Comparison of ENCODE assay signal across 23 cellular contexts in the genomic region with DNA sequence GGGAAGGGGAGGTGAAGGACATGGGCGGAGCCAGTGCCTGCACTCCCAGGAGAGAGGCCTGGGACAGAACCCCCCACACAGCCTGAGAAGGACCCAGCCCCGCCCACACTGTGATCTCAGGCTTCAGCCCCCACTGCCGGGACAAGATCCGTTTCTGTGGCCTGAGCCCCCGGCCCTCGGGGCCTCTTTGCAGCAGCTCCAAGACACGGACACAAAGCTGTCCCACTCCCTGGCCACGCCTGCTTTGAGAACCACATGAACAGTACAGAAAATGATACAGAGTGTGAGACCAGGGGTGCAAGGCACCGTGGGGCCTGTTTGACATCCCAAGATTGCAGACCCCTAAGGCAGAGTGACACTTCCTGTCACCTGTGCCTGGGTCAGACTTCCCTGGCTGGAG.
DNase-seq lines count a peak whose midpoint lies in the region; ATAC-seq and TF ChIP-seq lines count a peak whose summit lies in the region.
"Had no signal": no experiment of that assay in that cellular context is flagged by ENCODE, and none has a peak within 500 bp of the region (broad histone marks: within the 10 kb centered on the region; RNA-seq: fewer than 3 reads in every experiment).

No MANE protein-coding gene starts in this region.

- no peaks in the 10 kb centered on the region for H3K36me3 Mint-ChIP-seq in activated naive CD8-positive, alpha-beta T cell treated with anti-CD3 and anti-CD28 coated beads, Interleukin-2, amount 50 U/mL, for 24 hours (ENCODE audit: low read depth)
- H3K36me3 Mint-ChIP-seq in activated naive CD8-positive, alpha-beta T cell treated with anti-CD3 and anti-CD28 coated beads for 36 hours, result no peaks in the 10 kb centered on the region
- H3K36me3 Mint-ChIP-seq in chondrocyte (ENCODE audit: low read depth), result no peaks in the 10 kb centered on the region
- H3K36me3 Mint-ChIP-seq: IgD-negative memory B cell had no signal

- H3K9me3 ChIP-seq in ovary, result no peaks in the 10 kb centered on the region
- no peaks in the 10 kb centered on the region for H3K9me3 ChIP-seq in suprapubic skin
- H3K9me3 ChIP-seq: BLaER1 had no signal

- H3K9me3 Mint-ChIP-seq in activated naive CD8-positive, alpha-beta T cell treated with anti-CD3 and anti-CD28 coated beads, Interleukin-2, amount 50 U/mL, for 24 hours, result no peaks in the 10 kb centered on the region
- H3K9me3 Mint-ChIP-seq in activated naive CD8-positive, alpha-beta T cell treated with anti-CD3 and anti-CD28 coated beads for 36 hours, result no peaks in the 10 kb centered on the region
- H3K9me3 Mint-ChIP-seq in chondrocyte (ENCODE audit: low read depth), result no peaks in the 10 kb centered on the region
- H3K9me3 Mint-ChIP-seq: CD4-positive, alpha-beta T cell; IgD-negative memory B cell had no signal

- TF ChIP-seq EP300 in ovary (IDR thresholded peaks at IDR 0.05), result no peak
- TF ChIP-seq EP300 in suprapubic skin (IDR thresholded peaks at IDR 0.05), result no peak

- no peaks in the 10 kb centered on the region for H3K36me3 ChIP-seq in ovary
- H3K36me3 ChIP-seq in suprapubic skin, result no peaks in the 10 kb centered on the region
- H3K36me3 ChIP-seq: BLaER1 had no signal

- H3K4me1 Mint-ChIP-seq in activated naive CD8-positive, alpha-beta T cell treated with anti-CD3 and anti-CD28 coated beads, Interleukin-2, amount 50 U/mL, for 24 hours, result no peaks in the 10 kb centered on the region
- H3K4me1 Mint-ChIP-seq in activated naive CD8-positive, alpha-beta T cell treated with anti-CD3 and anti-CD28 coated beads for 36 hours, result no peaks in the 10 kb centered on the region
- no peaks in the 10 kb centered on the region for H3K4me1 Mint-ChIP-seq in chondrocyte (ENCODE audit: low read depth)
- H3K4me1 Mint-ChIP-seq: IgD-negative memory B cell had no signal

- 88 to 92% (median 90%) methylated on average over 9 of the region's 9 CpGs for WGBS in ovary, 3 donors
- WGBS in suprapubic skin, result 68% methylated on average over 9 of the region's 9 CpGs

- peaks cover 4% of the 10 kb centered on the region for H3K4me1 ChIP-seq in ovary (ENCODE audit: insufficient read depth)
- H3K4me1 ChIP-seq in suprapubic skin, result no peaks in the 10 kb centered on the region
- H3K4me1 ChIP-seq: BLaER1 had no signal

- no peak overlapping the region for H3K27ac Mint-ChIP-seq in activated naive CD8-positive, alpha-beta T cell treated with anti-CD3 and anti-CD28 coated beads, Interleukin-2, amount 50 U/mL, for 24 hours
- H3K27ac Mint-ChIP-seq in activated naive CD8-positive, alpha-beta T cell treated with anti-CD3 and anti-CD28 coated beads for 36 hours, result no peak overlapping the region
- no peak overlapping the region for H3K27ac Mint-ChIP-seq in chondrocyte (ENCODE audit: unreplicated experiment)
- H3K27ac Mint-ChIP-seq: CD4-positive, alpha-beta T cell had no signal

- H3K27me3 Mint-ChIP-seq in activated naive CD8-positive, alpha-beta T cell treated with anti-CD3 and anti-CD28 coated beads, Interleukin-2, amount 50 U/mL, for 24 hours, result peaks cover 13% of the 10 kb centered on the region
- H3K27me3 Mint-ChIP-seq in activated naive CD8-positive, alpha-beta T cell treated with anti-CD3 and anti-CD28 coated beads for 36 hours, result peaks cover 13% of the 10 kb centered on the region
- H3K27me3 Mint-ChIP-seq in chondrocyte (ENCODE audit: low read depth), result peaks cover 14% of the 10 kb centered on the region

- no peak for TF ChIP-seq CTCF in chondrocyte (IDR thresholded peaks at IDR 0.05)
- no peak for TF ChIP-seq CTCF in ovary (IDR thresholded peaks at IDR 0.05)
- no peak for TF ChIP-seq CTCF in suprapubic skin (IDR thresholded peaks at IDR 0.05)

- H3K27me3 ChIP-seq in ovary, result no peaks in the 10 kb centered on the region
- peaks cover 8% of the 10 kb centered on the region for H3K27me3 ChIP-seq in suprapubic skin
- H3K27me3 ChIP-seq: BLaER1 had no signal

- peak; percentile 20 for ATAC-seq in activated naive CD8-positive, alpha-beta T cell treated with anti-CD3 and anti-CD28 coated beads, Interleukin-2, amount 50 U/mL, for 24 hours
- ATAC-seq: HCT116, Panc1 had no signal

- no peak overlapping the region for H3K4me3 Mint-ChIP-seq in activated naive CD8-positive, alpha-beta T cell treated with anti-CD3 and anti-CD28 coated beads, Interleukin-2, amount 50 U/mL, for 24 hours
- H3K4me3 Mint-ChIP-seq in activated naive CD8-positive, alpha-beta T cell treated with anti-CD3 and anti-CD28 coated beads for 36 hours, result no peak overlapping the region
- H3K4me3 Mint-ChIP-seq in chondrocyte (ENCODE audit: unreplicated experiment), result no peak overlapping the region
- H3K4me3 Mint-ChIP-seq: CD4-positive, alpha-beta T cell; IgD-negative memory B cell had no signal

- TF ChIP-seq POLR2A in ovary (IDR thresholded peaks at IDR 0.05), result no peak
- no peak for TF ChIP-seq POLR2A in suprapubic skin (IDR thresholded peaks at IDR 0.05)

- no peak overlapping the region for H3K27ac ChIP-seq in ovary
- H3K27ac ChIP-seq in suprapubic skin, result no peak overlapping the region
- H3K27ac ChIP-seq: BLaER1, HL-60, KMS-11 had no signal

- H3K4me3 ChIP-seq in ovary (no peak overlapping the region), suprapubic skin (no peak overlapping the region)
- H3K4me3 ChIP-seq: BLaER1 had no signal

- no peak for DNase-seq in activated naive CD8-positive, alpha-beta T cell treated with anti-CD3 and anti-CD28 coated beads, Interleukin-2, amount 50 U/mL, for 24 hours
- DNase-seq in activated naive CD8-positive, alpha-beta T cell treated with anti-CD3 and anti-CD28 coated beads for 36 hours, result no peak
- DNase-seq in chondrocyte (ENCODE audit: low spot score) (peak; percentile 71), ovary (peak in 3 of 5 donors; percentile 15 to 27 (median 16)), suprapubic skin (ENCODE audit: low spot score in 2 of 2) (peak; percentile 44 to 61), COLO668 (lab: John Stamatoyannopoulos, UW; ENCODE audit: unreplicated experiment) (no peak), Kasumi-1 (lab: John Stamatoyannopoulos, UW) (no peak)
- DNase-seq: CD4-positive, alpha-beta T cell; COR-L47; DMS53; NCI-H1048; NCI-H1417; NCI-H1694 treated with DMSO at 0.1 percent for 48 hours; NCI-H2081; NCI-H226; NCI-H510A; NCI-H69 had no signal

- intact Hi-C loops in ovary (cut with DNase I), result no loop called here

Comparison
In these comparisons a context has a peak if more than half of its experiments do, and no peak if none do; other contexts are left out.
1. DNase-seq: peak in chondrocyte (single experiment), ovary (3 of 5) and suprapubic skin (2 of 2); none in activated naive CD8-positive, alpha-beta T cell treated with anti-CD3 and anti-CD28 coated beads, Interleukin-2, amount 50 U/mL, for 24 hours (single experiment), activated naive CD8-positive, alpha-beta T cell treated with anti-CD3 and anti-CD28 coated beads for 36 hours (single experiment), COLO668 (single experiment) and Kasumi-1 (0 of 2).